In genomic region chr11:77510095-77510494, GRCh38 we compare ENCODE assay signal across 22 cellular contexts.
"Had no signal": no experiment of that assay in that cellular context is flagged by ENCODE, and none has a peak within 500 bp of the region (broad histone marks: within the 10 kb centered on the region; RNA-seq: fewer than 3 reads in every experiment).

No MANE protein-coding gene starts in this region.

- H3K4me2 ChIP-seq: hepatocyte had no signal

- ATAC-seq: activated CD4-positive, CD25-positive, alpha-beta regulatory T cell treated with anti-CD3 and anti-CD28 coated beads, Interleukin-2, amount 50 U/mL, for 24 hours; activated T-cell treated with anti-CD3 and anti-CD28 coated beads, Interleukin-2, amount 50 U/mL, for 72 hours; left ventricle myocardium superior; right lobe of liver; upper lobe of right lung had no signal

- H3K79me2 ChIP-seq: hepatocyte, parathyroid adenoma had no signal

- H3K36me3 ChIP-seq: right lobe of liver, thyroid gland, upper lobe of right lung had no signal

- H3K9me3 ChIP-seq: right lobe of liver, thyroid gland, upper lobe of right lung had no signal

- H3K9ac ChIP-seq: parathyroid adenoma had no signal

- H3K27ac ChIP-seq: hepatocyte, parathyroid adenoma, right lobe of liver, skin epidermis, thyroid gland, upper lobe of right lung, VCaP had no signal

- H3K4me1 ChIP-seq: parathyroid adenoma, right lobe of liver, thyroid gland, upper lobe of right lung had no signal

- H3K27me3 ChIP-seq: hepatocyte, right lobe of liver, thyroid gland, upper lobe of right lung had no signal

- H3K4me3 ChIP-seq: hepatocyte, right lobe of liver, skin epidermis, thyroid gland, upper lobe of right lung had no signal

- DNase-seq: activated CD4-positive, alpha-beta memory T cell treated with anti-CD3 and anti-CD28 coated beads, Interleukin-2, amount 10 ng/mL, durations not matched to agents 7 days and 5 days; activated CD4-positive, alpha-beta T cell treated with anti-CD3 and anti-CD28 coated beads, Interleukin-2, amount 10 ng/mL, durations not matched to agents 24 days and 14 days; activated effector memory CD4-positive, alpha-beta T cell treated with Interleukin-2 at 50 U/mL for 16 hours; activated naive CD4-positive, alpha-beta T cell treated with anti-CD3 and anti-CD28 coated beads for 36 hours; activated T-cell treated with anti-CD3 and anti-CD28 coated beads, Interleukin-2, amount 50 U/mL, for 72 hours; caudate nucleus; effector CD4-positive, alpha-beta T cell; glutamatergic neuron; immature natural killer cell; kidney glomerular epithelial cell; left ventricle myocardium superior; nucleus accumbens; right lobe of liver; stimulated activated CD4-positive, alpha-beta T cell treated with anti-CD3 and anti-CD28 coated beads, Interleukin-1b, Interleukin-23, amount 100 ng/mL, for 48 hours; substantia nigra; thyroid gland; upper lobe of right lung had no signal

- H2AFZ ChIP-seq: hepatocyte, parathyroid adenoma had no signal
